9 cellular contexts compared by ENCODE assay signal in genomic region chr3:99637041-99637380, GRCh38. TPM values are rescaled to one million over a fixed set of nuclear protein-coding genes. Genes with fewer than 3 reads are reported as not detected.
DNase-seq lines count a peak whose midpoint lies in the region; ATAC-seq and TF ChIP-seq lines count a peak whose summit lies in the region.
"Had no signal": no experiment of that assay in that cellular context is flagged by ENCODE, and none has a peak within 500 bp of the region (broad histone marks: within the 10 kb centered on the region; RNA-seq: fewer than 3 reads in every experiment).

No MANE protein-coding gene starts in this region.

- peak overlapping the region; percentile 87 for H3K4me3 ChIP-seq in brain microvascular endothelial cell (ENCODE audit: low read depth, low read length)
- peak overlapping the region; percentile 79 for H3K4me3 ChIP-seq in iPS-18a (ENCODE audit: low read length)
- H3K4me3 ChIP-seq in skin epidermis = peak overlapping the region in 4 of 7 experiments; percentile 17 to 47 (median 40)
- H3K4me3 ChIP-seq in spleen = peak overlapping the region in 1 of 8 donors; percentile 42

- H3K27me3 ChIP-seq in brain microvascular endothelial cell (replicated peaks) (no peaks in the 10 kb centered on the region), iPS-18a (ENCODE audit: control insufficient read depth, insufficient read depth, low read length) (peaks cover 64% of the 10 kb centered on the region), spleen (replicated peaks in 1 of 7) (peaks cover 0 to 79% (median 43%) of the 10 kb centered on the region in 7 donors)

- peak overlapping the region; percentile 94 for H3K4me3 Mint-ChIP-seq in HFFc6
- H3K4me3 Mint-ChIP-seq in effector memory CD8-positive, alpha-beta T cell = no peak overlapping the region

- H3K9ac ChIP-seq in iPS-18a (ENCODE audit: low read length) = no peak overlapping the region

- 8 to 17% (median 13%) methylated on average over 6 of the region's 6 CpGs for WGBS in spleen, 5 donors

- ATAC-seq in effector memory CD8-positive, alpha-beta T cell (replicated peaks) = no peak
- ATAC-seq in GM21526 (IDR thresholded peaks at IDR 0.05; ENCODE audit: low FRiP score, unreplicated experiment) = no peak

- peak overlapping the region; percentile 98 for H3K27ac Mint-ChIP-seq in HFFc6
- H3K27ac Mint-ChIP-seq in effector memory CD8-positive, alpha-beta T cell = no peak overlapping the region

- no peaks in the 10 kb centered on the region for H3K36me3 Mint-ChIP-seq in HFFc6 (ENCODE audit: low read depth)
- no peaks in the 10 kb centered on the region for H3K36me3 Mint-ChIP-seq in effector memory CD8-positive, alpha-beta T cell (ENCODE audit: insufficient read depth)

- H3K4me1 Mint-ChIP-seq in HFFc6 (ENCODE audit: low read depth) = peaks cover 76% of the 10 kb centered on the region
- H3K4me1 Mint-ChIP-seq in effector memory CD8-positive, alpha-beta T cell (ENCODE audit: low read depth in 2 of 2) = peaks cover 8 to 12% of the 10 kb centered on the region in 2 donors

- intact Hi-C loops in spleen (cut with DNase I; ENCODE audit: low total_unique reads) = no loop called here

- in situ Hi-C loops in brain microvascular endothelial cell (cut with HindIII; ENCODE audit: low pct_ligation_motif_present, low sequenced_read_pairs) = no loop called here

- no peak for DNase-seq in HFFc6
- DNase-seq in brain microvascular endothelial cell = peak; percentile 74
- no peak for DNase-seq in effector memory CD8-positive, alpha-beta T cell
- no peak for DNase-seq in spleen
- DNase-seq in OCI-M1 (lab: John Stamatoyannopoulos, UW) = no peak
- DNase-seq: small intestine had no signal

- H3K9me3 Mint-ChIP-seq in HFFc6 = no peaks in the 10 kb centered on the region
- peaks cover 2 to 8% of the 10 kb centered on the region in 2 donors for H3K9me3 Mint-ChIP-seq in effector memory CD8-positive, alpha-beta T cell

- H3K4me1 ChIP-seq in iPS-18a (ENCODE audit: control insufficient read depth, low read depth, low read length) (peaks cover 34% of the 10 kb centered on the region), spleen (peaks cover 5 to 18% (median 13%) of the 10 kb centered on the region in 6 donors)

- TF ChIP-seq CTCF in HFFc6 (IDR thresholded peaks at IDR 0.05) (peak; percentile 53), brain microvascular endothelial cell (IDR thresholded peaks at IDR 0.05; ENCODE audit: low read depth, low read length, missing control alignments) (peak; percentile 63), spleen (IDR thresholded peaks at IDR 0.05 in 8 of 11, conservative IDR thresholded peaks at IDR 0.05 in 3 of 11) (no peak)

- H3K27ac ChIP-seq in brain microvascular endothelial cell (peak overlapping the region; percentile 89), iPS-18a (ENCODE audit: low read length) (no peak overlapping the region), skin epidermis (peak overlapping the region in 10 of 21 experiments; percentile 3 to 86 (median 69)), spleen (no peak overlapping the region)

- TF ChIP-seq POLR2A in spleen (IDR thresholded peaks at IDR 0.05) = no peak

- peaks cover 3% of the 10 kb centered on the region for H3K27me3 Mint-ChIP-seq in HFFc6 (ENCODE audit: insufficient read depth)
- H3K27me3 Mint-ChIP-seq in effector memory CD8-positive, alpha-beta T cell = peaks cover 33 to 76% of the 10 kb centered on the region in 2 donors

- H3K36me3 ChIP-seq in brain microvascular endothelial cell (replicated peaks) = peaks cover 3% of the 10 kb centered on the region
- H3K36me3 ChIP-seq in iPS-18a (ENCODE audit: control insufficient read depth, low read depth, low read length) = no peaks in the 10 kb centered on the region
- H3K36me3 ChIP-seq in spleen = no peaks in the 10 kb centered on the region

- H3K9me3 ChIP-seq in iPS-18a (ENCODE audit: control insufficient read depth, low read depth, low read length) (no peaks in the 10 kb centered on the region), spleen (no peaks in the 10 kb centered on the region)

RNA-seq across cellular contexts. Expression of gene COL8A1, which starts 1.4 kb away (rescaled TPM):
- 10 to 100 TPM; 27.3 to 88.7 (median 30.1) TPM for total RNA-seq in HFFc6 (2021; fragmentation: NEBNext Ultra II Directional; extraction: Animal tissue kit (Norgen Biotek cat#: 25700))
- total RNA-seq in spleen = 1 to 10 TPM in 6 of 7 donors, under 1 TPM in 1; 0.76 to 3.1 (median 1.7) TPM
- under 1 TPM; 0.22 to 0.61 (median 0.52) TPM for polyA plus RNA-seq in spleen

Comparison
In these comparisons a context has a peak if more than half of its experiments do, and no peak if none do; other contexts are left out.
1. CTCF ChIP-seq: peak in HFFc6 (single experiment) and brain microvascular endothelial cell (single experiment); none in spleen (0 of 11).
2. RNA of gene COL8A1, which starts 1.4 kb away (total RNA-seq): 27.3 to 88.7 TPM in HFFc6; 0.76 to 3.1 TPM in spleen; every median in the first group is over 4 times any median in the second.